ENCODE assay signal across 8 cellular contexts in the genomic region with DNA sequence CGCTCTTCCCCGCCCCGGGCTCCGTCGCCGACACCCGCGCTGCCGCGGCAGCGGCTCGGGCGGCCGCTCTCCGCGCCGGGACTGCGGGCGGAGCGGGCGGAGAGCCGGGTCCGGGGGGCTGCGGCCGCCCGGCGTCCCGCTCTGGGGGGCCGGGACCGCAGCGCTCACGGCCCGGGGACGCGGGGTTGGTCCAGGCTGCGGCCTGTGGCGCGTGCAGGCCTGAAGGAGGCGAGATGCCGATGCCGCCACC. TPM values are rescaled to one million over a fixed set of nuclear protein-coding genes. Genes with fewer than 3 reads are reported as not detected.
A peak's percentile ranks its signal among the peaks of the same experiment; 100 is the strongest.
DNase-seq lines count a peak whose midpoint lies in the region; ATAC-seq and TF ChIP-seq lines count a peak whose summit lies in the region.

No MANE protein-coding gene starts in this region.

- no peak overlapping the region for H3K4me3 Mint-ChIP-seq in neural progenitor cell
- no peak overlapping the region for H3K4me3 Mint-ChIP-seq in activated T-cell treated with anti-CD3 and anti-CD28 coated beads, Interleukin-2, amount 50 U/mL, for 72 hours

- peaks cover 29% of the 10 kb centered on the region for H3K4me1 Mint-ChIP-seq in neural progenitor cell
- H3K4me1 Mint-ChIP-seq in activated T-cell treated with anti-CD3 and anti-CD28 coated beads, Interleukin-2, amount 50 U/mL, for 72 hours (ENCODE audit: low read depth) = peaks cover 49% of the 10 kb centered on the region

- H3K36me3 Mint-ChIP-seq in neural progenitor cell = peaks cover 4% of the 10 kb centered on the region
- peaks cover 2 to 4% of the 10 kb centered on the region in 2 donors for H3K36me3 Mint-ChIP-seq in activated T-cell treated with anti-CD3 and anti-CD28 coated beads, Interleukin-2, amount 50 U/mL, for 72 hours (ENCODE audit: insufficient read depth in 2 of 2)

- peaks cover 4% of the 10 kb centered on the region for H3K27me3 Mint-ChIP-seq in neural progenitor cell (ENCODE audit: insufficient read depth, low read depth)
- H3K27me3 Mint-ChIP-seq in activated T-cell treated with anti-CD3 and anti-CD28 coated beads, Interleukin-2, amount 50 U/mL, for 72 hours (ENCODE audit: low read depth) = no peaks in the 10 kb centered on the region

- H2AFZ ChIP-seq in Loucy (ENCODE audit: low read length) = no peak overlapping the region; the same call in 1 of the 2 replicates
- peak overlapping the region; percentile 67 for H2AFZ ChIP-seq in neural progenitor cell (replicated peaks)

- H3K79me2 ChIP-seq in Loucy (ENCODE audit: insufficient read depth, low read length) (peaks cover 63% of the 10 kb centered on the region), neural progenitor cell (ENCODE audit: low read depth) (peaks cover 59% of the 10 kb centered on the region)

- ATAC-seq in HG03196 (IDR thresholded peaks at IDR 0.05; ENCODE audit: unreplicated experiment) = no peak
- ATAC-seq in HG03521 (IDR thresholded peaks at IDR 0.05; ENCODE audit: unreplicated experiment) = no peak
- no peak for ATAC-seq in activated T-cell treated with anti-CD3 and anti-CD28 coated beads, Interleukin-2, amount 50 U/mL, for 72 hours (replicated peaks in 1 of 2)
- ATAC-seq in HG03432 (IDR thresholded peaks at IDR 0.05; ENCODE audit: unreplicated experiment) = no peak

- no peaks in the 10 kb centered on the region for H3K9me3 Mint-ChIP-seq in neural progenitor cell
- H3K9me3 Mint-ChIP-seq in activated T-cell treated with anti-CD3 and anti-CD28 coated beads, Interleukin-2, amount 50 U/mL, for 72 hours = no peaks in the 10 kb centered on the region

- no peak overlapping the region for H3K27ac Mint-ChIP-seq in neural progenitor cell
- no peak overlapping the region for H3K27ac Mint-ChIP-seq in activated T-cell treated with anti-CD3 and anti-CD28 coated beads, Interleukin-2, amount 50 U/mL, for 72 hours

- H3K36me3 ChIP-seq in BJ (ENCODE audit: control insufficient read depth, insufficient read depth, low read length) (no peaks in the 10 kb centered on the region), Loucy (ENCODE audit: insufficient read depth, low read length) (no peaks in the 10 kb centered on the region), neural progenitor cell (no peaks in the 10 kb centered on the region)

- H3K4me2 ChIP-seq in Loucy (ENCODE audit: low read depth, low read length, poor library complexity, severe bottlenecking) = no peak overlapping the region
- H3K4me2 ChIP-seq in neural progenitor cell = peak overlapping the region; percentile 89

- H3K4me3 ChIP-seq in BJ (ENCODE audit: low read depth, low read length) (peak overlapping the region; percentile 91), Loucy (ENCODE audit: low read length, poor library complexity, severe bottlenecking) (peak overlapping the region; percentile 97), epithelial cell of esophagus (ENCODE audit: low read length) (peak overlapping the region; percentile 58), neural progenitor cell (peak overlapping the region; percentile 98)

- CTCF ChIA-PET in BJ (lab: Yijun Ruan, JAX) = interaction anchor here (1.9 kb wide), 1 partner anchor 144 kb away, joined by 6 read pairs; no protein-coding TSS in a partner anchor

- no peaks in the 10 kb centered on the region for H3K9me2 ChIP-seq in Loucy (replicated peaks; ENCODE audit: low read depth, low read length)

- DNase-seq in BJ (ENCODE audit: low read depth) = no peak
- DNase-seq in epithelial cell of esophagus (ENCODE audit: low read depth) = no peak
- peak; percentile 70 for DNase-seq in neural progenitor cell (ENCODE audit: low spot score)
- no peak for DNase-seq in activated T-cell treated with anti-CD3 and anti-CD28 coated beads, Interleukin-2, amount 50 U/mL, for 72 hours

- H3K27ac ChIP-seq in neural progenitor cell = peak overlapping the region; percentile 96

- no peaks in the 10 kb centered on the region for H3K27me3 ChIP-seq in BJ (ENCODE audit: control insufficient read depth, insufficient read depth, low read length)
- no peaks in the 10 kb centered on the region for H3K27me3 ChIP-seq in Loucy (ENCODE audit: insufficient read depth, low read length, poor library complexity, severe bottlenecking)
- H3K27me3 ChIP-seq in neural progenitor cell = no peaks in the 10 kb centered on the region

- H3K9me3 ChIP-seq in Loucy (ENCODE audit: insufficient read depth, low read depth, low read length) (no peaks in the 10 kb centered on the region), neural progenitor cell (ENCODE audit: low read depth) (no peaks in the 10 kb centered on the region)

- POLR2A ChIA-PET in BJ (lab: Charles Lee) = interaction anchor here (0.6 kb wide), 1 partner anchor 62 kb away, joined by 3 read pairs; no protein-coding TSS in a partner anchor

- 0 out of 2 replicates have a peak, but pooled peaks cover 3% of the 10 kb centered on the region for H3F3A ChIP-seq in Loucy (ENCODE audit: low read depth)
- peaks cover 31% of the 10 kb centered on the region for H3F3A ChIP-seq in neural progenitor cell (ENCODE audit: low read depth)

- H3K9ac ChIP-seq in Loucy (ENCODE audit: low read depth, low read length, poor library complexity, severe bottlenecking) (peak overlapping the region; percentile 97), neural progenitor cell (peak overlapping the region; percentile 78)

- H3K4me1 ChIP-seq in Loucy (ENCODE audit: insufficient read depth, low read length, poor library complexity, severe bottlenecking) (peaks cover 63% of the 10 kb centered on the region), neural progenitor cell (peaks cover 42% of the 10 kb centered on the region)

- H4K20me1 ChIP-seq in Loucy (ENCODE audit: insufficient read depth, low read length, poor library complexity, severe bottlenecking) (peaks cover 39% of the 10 kb centered on the region), neural progenitor cell (ENCODE audit: low read depth) (peaks cover 43% of the 10 kb centered on the region)

- TF ChIP-seq CTCF in BJ (IDR thresholded peaks at IDR 0.05; ENCODE audit: insufficient read depth, low read depth, low read length) = no peak
- no peak for TF ChIP-seq CTCF in Loucy (conservative IDR thresholded peaks at IDR 0.05; ENCODE audit: low read length)
- TF ChIP-seq CTCF in epithelial cell of esophagus (IDR thresholded peaks at IDR 0.05; ENCODE audit: insufficient read depth, low read depth, low read length, missing control alignments) = no peak
- TF ChIP-seq CTCF in neural progenitor cell (IDR thresholded peaks at IDR 0.05) = no peak

RNA-seq across cellular contexts. Expression of gene GALNT7, which starts 0.5 kb away (rescaled TPM):
- 6.3 and 10.7 TPM in 2 replicates for polyA plus RNA-seq in BJ (2011; rRNA removed)
- 6.4 and 6.6 TPM in 2 replicates for polyA minus RNA-seq in BJ (2011; rRNA and poly(A)+ RNA removed)
- total RNA-seq in neural progenitor cell (ENCODE audit: low replicate concordance) = 44.6 and 62.3 TPM in 2 replicates
- total RNA-seq in activated T-cell treated with anti-CD3 and anti-CD28 coated beads, Interleukin-2, amount 50 U/mL, for 72 hours = 10 to 100 TPM; 10.1 to 12.8 TPM
